In the genomic region with DNA sequence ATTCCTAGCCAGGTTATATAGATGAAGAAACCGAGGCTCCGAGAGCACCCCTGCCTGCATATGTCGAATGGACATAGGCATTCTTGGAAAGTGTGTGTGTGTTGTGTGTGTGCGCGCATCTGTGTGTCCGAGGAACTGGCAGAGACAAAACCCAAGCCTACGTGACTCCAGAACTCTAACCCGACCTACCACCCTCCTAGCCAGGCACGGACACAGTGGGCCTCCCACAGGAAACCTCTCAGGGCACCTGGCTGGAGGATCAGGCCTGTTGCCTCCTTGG, we compare ENCODE assay signal across 9 cellular contexts. TPM values are rescaled to one million over a fixed set of nuclear protein-coding genes. Genes with fewer than 3 reads are reported as not detected.
DNase-seq lines count a peak whose midpoint lies in the region; FAIRE-seq and TF ChIP-seq lines count a peak whose summit lies in the region.
"Had no signal": no experiment of that assay in that cellular context is flagged by ENCODE, and none has a peak within 500 bp of the region (broad histone marks: within the 10 kb centered on the region; RNA-seq: fewer than 3 reads in every experiment).

No MANE protein-coding gene starts in this region.

- H3K9me3 ChIP-seq in CD4-positive, alpha-beta memory T cell (ENCODE audit: control insufficient read depth in 1 of 2, low read length in 2 of 2) = no peaks in the 10 kb centered on the region
- H3K9me3 ChIP-seq in NT2/D1 (ENCODE audit: insufficient read depth, low read length) (no peaks in the 10 kb centered on the region), trophoblast cell (ENCODE audit: insufficient read depth, low read depth, low read length) (peaks cover 2% of the 10 kb centered on the region)

- no peak overlapping the region for H3K4me3 ChIP-seq in CD4-positive, alpha-beta memory T cell (ENCODE audit: low read length in 2 of 2)
- H3K4me3 ChIP-seq in NT2/D1 (ENCODE audit: insufficient read length, low read depth) (peak overlapping the region; percentile 59), epithelial cell of esophagus (ENCODE audit: low read length) (peak overlapping the region; percentile 10), trophoblast cell (ENCODE audit: low read depth, low read length) (no peak overlapping the region)

- peaks cover 0 to 2% (median 0%) of the 10 kb centered on the region in 4 donors for H3K4me1 Mint-ChIP-seq in CD4-positive, alpha-beta memory T cell

- peak overlapping the region; percentile 34 for H2BK12ac ChIP-seq in trophoblast cell (ENCODE audit: low read length)

- H4K12ac ChIP-seq in trophoblast cell (ENCODE audit: low read depth, low read length) = peak overlapping the region; percentile 32

- peaks cover 0 to 5% of the 10 kb centered on the region in 2 donors for H3K27me3 Mint-ChIP-seq in CD4-positive, alpha-beta memory T cell

- H3K4ac ChIP-seq in trophoblast cell (ENCODE audit: low read depth, low read length) = peak overlapping the region; percentile 25

- no peaks in the 10 kb centered on the region for H3K36me3 ChIP-seq in CD4-positive, alpha-beta memory T cell (ENCODE audit: insufficient read depth, low read length)
- H3K36me3 ChIP-seq in NT2/D1 (ENCODE audit: insufficient read depth, insufficient read length, low read length) = no peaks in the 10 kb centered on the region
- peaks cover 10 to 17% of the 10 kb centered on the region in 2 experiments for H3K36me3 ChIP-seq in trophoblast cell (ENCODE audit: control insufficient read depth in 1 of 2, insufficient read depth in 2 of 2, low read length in 2 of 2)

- peak overlapping the region; percentile 62 for H2AFZ ChIP-seq in trophoblast cell (ENCODE audit: insufficient read depth, low read length, poor library complexity)

- peak overlapping the region; percentile 65 for H2BK5ac ChIP-seq in trophoblast cell (ENCODE audit: low read depth, low read length, poor library complexity)

- H3K27ac Mint-ChIP-seq in CD4-positive, alpha-beta memory T cell = no peak overlapping the region

- intact Hi-C loops in CD4-positive, alpha-beta memory T cell (cut with micrococcal nuclease) = no loop called here

- DNase-seq in CD4-positive, alpha-beta memory T cell = no peak
- DNase-seq in NT2/D1 (ENCODE audit: low read depth, low spot score) (no peak), epithelial cell of esophagus (ENCODE audit: low read depth) (no peak), trophoblast cell (no peak), NCI-H510A (lab: John Stamatoyannopoulos, UW) (no peak), cerebellar nuclear complex (lab: John Stamatoyannopoulos, UW) (no peak), urothelium cell line (ENCODE audit: low spot score) (no peak)
- DNase-seq in activated CD4-positive, CD25-positive, alpha-beta regulatory T cell (lab: John Stamatoyannopoulos, UW) = no peak

- H3K79me2 ChIP-seq in trophoblast cell (ENCODE audit: control insufficient read depth, insufficient read depth, low read length, poor library complexity) = peaks cover 16% of the 10 kb centered on the region

- peaks cover 6% of the 10 kb centered on the region for H3K4me1 ChIP-seq in CD4-positive, alpha-beta memory T cell (ENCODE audit: insufficient read depth, low read length)
- H3K4me1 ChIP-seq in NT2/D1 (ENCODE audit: insufficient read depth, insufficient read length) = peaks cover 17% of the 10 kb centered on the region
- H3K4me1 ChIP-seq in trophoblast cell (ENCODE audit: control insufficient read depth in 1 of 2, insufficient read depth in 2 of 2, low read length in 2 of 2) = peaks cover 22 to 27% of the 10 kb centered on the region in 2 experiments

- POLR2A ChIA-PET in CD4-positive, alpha-beta memory T cell (lab: Charles Lee; ENCODE audit: partially characterized antibody) = interaction anchor here (1.9 kb wide), 1 partner anchor 95 kb away, joined by 4 read pairs; no protein-coding TSS in a partner anchor

- WGBS in trophoblast cell (ENCODE audit: extremely low coverage, insufficient coverage, insufficient read length) = no CpG with 5 or more reads among the region's 9 CpGs

- H3K14ac ChIP-seq in trophoblast cell (ENCODE audit: low read length) = peak overlapping the region; percentile 50

- H4K8ac ChIP-seq in trophoblast cell (ENCODE audit: low read depth, low read length) = peak overlapping the region; percentile 33

- no peak for FAIRE-seq in urothelium cell line (lab: Jason Lieb, UNC)

- peak overlapping the region; percentile 34 for H2BK120ac ChIP-seq in trophoblast cell (ENCODE audit: insufficient read depth, low read length, poor library complexity)

- no peak overlapping the region for H2AK5ac ChIP-seq in trophoblast cell (ENCODE audit: low read length)

- CTCF ChIA-PET in CD4-positive, alpha-beta memory T cell (lab: Charles Lee; ENCODE audit: partially characterized antibody) = interaction anchor here (0.6 kb wide), 1 partner anchor 35 kb away, joined by 3 read pairs; no protein-coding TSS in a partner anchor

- H4K91ac ChIP-seq in trophoblast cell (ENCODE audit: low read depth, low read length) = peak overlapping the region; percentile 73

- peaks cover 37% of the 10 kb centered on the region for H3K79me1 ChIP-seq in trophoblast cell (ENCODE audit: low read length)

- peak; percentile 4 for TF ChIP-seq CTCF in epithelial cell of esophagus (IDR thresholded peaks at IDR 0.05; ENCODE audit: insufficient read depth, low read depth, low read length, missing control alignments)

- no peaks in the 10 kb centered on the region for H3K9me3 Mint-ChIP-seq in CD4-positive, alpha-beta memory T cell

- H3K23ac ChIP-seq in trophoblast cell (ENCODE audit: low read length) = no peak overlapping the region

- peak overlapping the region in 7 of 8 donors; percentile 44 to 69 (median 65) for H3K4me3 Mint-ChIP-seq in CD4-positive, alpha-beta memory T cell

- H3K9ac ChIP-seq in NT2/D1 (ENCODE audit: insufficient read length, low read depth) (peak overlapping the region; percentile 72), trophoblast cell (ENCODE audit: low read length) (no peak overlapping the region)

- H3K36me3 Mint-ChIP-seq in CD4-positive, alpha-beta memory T cell = no peaks in the 10 kb centered on the region

- H3K4me2 ChIP-seq in trophoblast cell (ENCODE audit: low read length) = peak overlapping the region; percentile 64

- H3K27me3 ChIP-seq in CD4-positive, alpha-beta memory T cell (ENCODE audit: insufficient read depth, low read length) = no peaks in the 10 kb centered on the region
- H3K27me3 ChIP-seq in NT2/D1 (ENCODE audit: insufficient read depth, insufficient read length) (peaks cover 14% of the 10 kb centered on the region), trophoblast cell (ENCODE audit: insufficient read depth, low read length) (no peaks in the 10 kb centered on the region)

- H3K18ac ChIP-seq in trophoblast cell (ENCODE audit: low read length) = peak overlapping the region; percentile 58

- no peak overlapping the region for H3K27ac ChIP-seq in CD4-positive, alpha-beta memory T cell (ENCODE audit: low read depth, low read length)
- peak overlapping the region; percentile 50 for H3K27ac ChIP-seq in trophoblast cell (ENCODE audit: low read depth, low read length)

RNA-seq across cellular contexts. Expression of a gene that starts 0.5 kb away (rescaled TPM):
- not detected for total RNA-seq in CD4-positive, alpha-beta memory T cell
- under 1 TPM; 0.11 to 0.13 TPM for polyA plus RNA-seq in CD4-positive, alpha-beta memory T cell
- polyA plus RNA-seq in trophoblast cell (2013) = 746 and 849 TPM in 2 replicates
- total RNA-seq: mononuclear cell had no signal

RNA-seq across cellular contexts. Expression of a gene that starts 32.9 kb away (rescaled TPM):
- 1 to 10 TPM; 2.5 to 2.9 TPM for total RNA-seq in CD4-positive, alpha-beta memory T cell
- polyA plus RNA-seq in CD4-positive, alpha-beta memory T cell = under 1 TPM; 0.45 to 0.87 TPM
- 0.31 and 0.67 TPM in 2 replicates for polyA plus RNA-seq in trophoblast cell (2013)

RNA-seq across cellular contexts. Expression of a gene that starts 46.8 kb away (rescaled TPM):
- 10 to 100 TPM; 31.3 to 31.7 TPM for total RNA-seq in CD4-positive, alpha-beta memory T cell
- 10 to 100 TPM; 32.6 to 38.8 TPM for polyA plus RNA-seq in CD4-positive, alpha-beta memory T cell
- 115 and 119 TPM in 2 replicates for polyA plus RNA-seq in trophoblast cell (2013)

Comparison
In these comparisons a context has a peak if more than half of its experiments do, and no peak if none do; other contexts are left out.
1. H3K4me3 ChIP-seq: peak in NT2/D1 (single experiment) and epithelial cell of esophagus (single experiment); none in CD4-positive, alpha-beta memory T cell (0 of 2) and trophoblast cell (single experiment).